In genomic region chr10:77909755-77910375, GRCh38 we compare ENCODE assay signal across 11 cellular contexts. TPM values are rescaled to one million over a fixed set of nuclear protein-coding genes. Genes with fewer than 3 reads are reported as not detected.
DNase-seq lines count a peak whose midpoint lies in the region; ATAC-seq, FAIRE-seq and TF ChIP-seq lines count a peak whose summit lies in the region.
"Had no signal": no experiment of that assay in that cellular context is flagged by ENCODE, and none has a peak within 500 bp of the region (broad histone marks: within the 10 kb centered on the region; RNA-seq: fewer than 3 reads in every experiment).

No MANE protein-coding gene starts in this region.

- no peak for FAIRE-seq in astrocyte (lab: Jason Lieb, UNC)

- H3K4me3 Mint-ChIP-seq in astrocyte (ENCODE audit: unreplicated experiment) (peak overlapping the region; percentile 3), type B pancreatic cell (peak overlapping the region; percentile 32)
- no peak overlapping the region for H3K4me3 Mint-ChIP-seq in activated CD4-positive, alpha-beta T cell treated with anti-CD3 and anti-CD28 coated beads for 36 hours
- H3K4me3 Mint-ChIP-seq: stimulated activated memory B cell treated with anti-CD40 and anti-IgM and Interleukin-4, amounts not matched to agents 10 μg/mL and 1 μg/mL and 100 μg/mL, for 72 hours had no signal

- H3K36me3 Mint-ChIP-seq in astrocyte (ENCODE audit: low read depth, unreplicated experiment) = peaks cover 8% of the 10 kb centered on the region
- H3K36me3 Mint-ChIP-seq in type B pancreatic cell = peaks cover 7% of the 10 kb centered on the region
- H3K36me3 Mint-ChIP-seq in activated CD4-positive, alpha-beta T cell treated with anti-CD3 and anti-CD28 coated beads for 36 hours (ENCODE audit: low read depth) = no peaks in the 10 kb centered on the region
- H3K36me3 Mint-ChIP-seq: stimulated activated memory B cell treated with anti-CD40 and anti-IgM and Interleukin-4, amounts not matched to agents 10 μg/mL and 1 μg/mL and 100 μg/mL, for 72 hours had no signal

- H3K4me1 ChIP-seq in HUES6 (ENCODE audit: control insufficient read depth, insufficient read depth, low read length) = peaks cover 30% of the 10 kb centered on the region
- peaks cover 11% of the 10 kb centered on the region for H3K4me1 ChIP-seq in astrocyte (ENCODE audit: insufficient read depth, low read length)

- H3K36me3 ChIP-seq in HUES6 (ENCODE audit: control insufficient read depth, insufficient read depth, low read length) (peaks cover 6% of the 10 kb centered on the region; the same call in 1 of the 2 replicates), astrocyte (ENCODE audit: insufficient read depth, low read length) (peaks cover 2% of the 10 kb centered on the region)

- H3K27me3 Mint-ChIP-seq in astrocyte (ENCODE audit: low read depth, unreplicated experiment) (no peaks in the 10 kb centered on the region), type B pancreatic cell (no peaks in the 10 kb centered on the region)
- H3K27me3 Mint-ChIP-seq in activated CD4-positive, alpha-beta T cell treated with anti-CD3 and anti-CD28 coated beads for 36 hours = peaks cover 4% of the 10 kb centered on the region

- DNase-seq in astrocyte (ENCODE audit: low read depth) (peak; percentile 67), iris pigment epithelial cell (ENCODE audit: low read depth) (peak; percentile 77), type B pancreatic cell (ENCODE audit: extremely low spot score, unreplicated experiment) (no peak), NCI-H345 (lab: John Stamatoyannopoulos, UW) (no peak)
- no peak for DNase-seq in activated CD4-positive, alpha-beta T cell treated with anti-CD3 and anti-CD28 coated beads for 36 hours
- no peak for DNase-seq in activated CD4-positive, alpha-beta T cell treated with anti-CD3 and anti-CD28 coated beads for 48 hours
- DNase-seq: anterior cingulate cortex, NCI-H510A had no signal

- H2AFZ ChIP-seq in astrocyte (ENCODE audit: low read depth, low read length) = no peak overlapping the region

- peak overlapping the region; percentile 20 for H3K4me2 ChIP-seq in astrocyte (ENCODE audit: low read length)

- H3K79me2 ChIP-seq in astrocyte (ENCODE audit: insufficient read depth, low read length) = peaks cover 96% of the 10 kb centered on the region

- POLR2A ChIA-PET in activated CD4-positive, alpha-beta T cell treated with anti-CD3 and anti-CD28 coated beads for 36 hours (lab: Charles Lee) = no interaction called here

- TF ChIP-seq CTCF in astrocyte (IDR thresholded peaks at IDR 0.05; ENCODE audit: insufficient read depth, low read depth, low read length) (no peak), type B pancreatic cell (conservative IDR thresholded peaks at IDR 0.05) (no peak)

- no peaks in the 10 kb centered on the region for H3K9me3 ChIP-seq in HUES6 (ENCODE audit: control insufficient read depth, insufficient read depth, low read depth, low read length)
- H3K9me3 ChIP-seq in astrocyte (ENCODE audit: insufficient read depth, low read depth, low read length) = no peaks in the 10 kb centered on the region

- intact Hi-C loops in activated CD4-positive, alpha-beta T cell treated with anti-CD3 and anti-CD28 coated beads for 36 hours (cut with DNase I, micrococcal nuclease) = no loop called here

- H4K20me1 ChIP-seq in astrocyte (ENCODE audit: insufficient read depth, low read length) = peaks cover 98% of the 10 kb centered on the region

- ATAC-seq in activated CD4-positive, alpha-beta T cell treated with anti-CD3 and anti-CD28 coated beads for 36 hours = no peak
- ATAC-seq: activated CD4-positive, CD25-positive, alpha-beta regulatory T cell treated with anti-CD3 and anti-CD28 coated beads, Interleukin-2, amount 50 U/mL, for 24 hours; stimulated activated memory B cell treated with anti-CD40 and anti-IgM and Interleukin-4, amounts not matched to agents 10 μg/mL and 1 μg/mL and 100 μg/mL, for 72 hours had no signal

- H3K4me3 ChIP-seq in HUES6 (ENCODE audit: low read depth, low read length) = no peak overlapping the region
- no peak overlapping the region for H3K4me3 ChIP-seq in astrocyte (ENCODE audit: insufficient read depth, low read depth, low read length)

- CTCF ChIA-PET in activated CD4-positive, alpha-beta T cell treated with anti-CD3 and anti-CD28 coated beads for 36 hours (lab: Charles Lee) = no interaction called here

- H3K27ac Mint-ChIP-seq in astrocyte (ENCODE audit: unreplicated experiment) (peak overlapping the region; percentile 38), type B pancreatic cell (peak overlapping the region; percentile 88)
- H3K27ac Mint-ChIP-seq in activated CD4-positive, alpha-beta T cell treated with anti-CD3 and anti-CD28 coated beads for 36 hours = no peak overlapping the region
- H3K27ac Mint-ChIP-seq: stimulated activated memory B cell treated with anti-CD40 and anti-IgM and Interleukin-4, amounts not matched to agents 10 μg/mL and 1 μg/mL and 100 μg/mL, for 72 hours had no signal

- H3K27me3 ChIP-seq in HUES6 (ENCODE audit: control insufficient read depth, insufficient read depth, low read length) = no peaks in the 10 kb centered on the region
- no peaks in the 10 kb centered on the region for H3K27me3 ChIP-seq in astrocyte (ENCODE audit: insufficient read depth, low read length)

- H3K4me1 Mint-ChIP-seq in astrocyte (ENCODE audit: low read depth, unreplicated experiment) (peaks cover 20% of the 10 kb centered on the region), type B pancreatic cell (ENCODE audit: unreplicated experiment) (peaks cover 49% of the 10 kb centered on the region)
- H3K4me1 Mint-ChIP-seq in activated CD4-positive, alpha-beta T cell treated with anti-CD3 and anti-CD28 coated beads for 36 hours = no peaks in the 10 kb centered on the region
- H3K4me1 Mint-ChIP-seq: stimulated activated memory B cell treated with anti-CD40 and anti-IgM and Interleukin-4, amounts not matched to agents 10 μg/mL and 1 μg/mL and 100 μg/mL, for 72 hours had no signal

- no peaks in the 10 kb centered on the region for H3K9me3 Mint-ChIP-seq in astrocyte (ENCODE audit: unreplicated experiment)
- H3K9me3 Mint-ChIP-seq in type B pancreatic cell = no peaks in the 10 kb centered on the region
- no peaks in the 10 kb centered on the region for H3K9me3 Mint-ChIP-seq in activated CD4-positive, alpha-beta T cell treated with anti-CD3 and anti-CD28 coated beads for 36 hours (ENCODE audit: low read depth)
- H3K9me3 Mint-ChIP-seq: stimulated activated memory B cell treated with anti-CD40 and anti-IgM and Interleukin-4, amounts not matched to agents 10 μg/mL and 1 μg/mL and 100 μg/mL, for 72 hours had no signal

- H3K27ac ChIP-seq in HUES6 (ENCODE audit: low read depth, low read length) = peak overlapping the region; percentile 9; the same call in 1 of the 2 replicates
- H3K27ac ChIP-seq in astrocyte (ENCODE audit: low read depth, low read length) = no peak overlapping the region

- H3K9ac ChIP-seq in HUES6 (ENCODE audit: low read length) (no peak overlapping the region), astrocyte (ENCODE audit: low read length) (peak overlapping the region; percentile 8)

RNA-seq across cellular contexts. Expression of gene DLG5, which starts 16.7 kb away (rescaled TPM):
- total RNA-seq in astrocyte (55.2 and 58.4 TPM in 2 replicates), type B pancreatic cell (ENCODE audit: low replicate concordance) (57.4 and 80.0 TPM in 2 replicates)
- total RNA-seq in activated CD4-positive, alpha-beta T cell treated with anti-CD3 and anti-CD28 coated beads for 36 hours = 1 to 10 TPM; 2.1 to 2.3 TPM

Comparison
In these comparisons a context has a peak if more than half of its experiments do, and no peak if none do; other contexts are left out.
1. DNase-seq: peak in astrocyte (single experiment) and iris pigment epithelial cell (single experiment); none in type B pancreatic cell (single experiment), NCI-H345 (single experiment), activated CD4-positive, alpha-beta T cell treated with anti-CD3 and anti-CD28 coated beads for 36 hours (single experiment) and activated CD4-positive, alpha-beta T cell treated with anti-CD3 and anti-CD28 coated beads for 48 hours (single experiment).
2. RNA of gene DLG5, which starts 16.7 kb away (total RNA-seq): 57.4 to 80.0 TPM in type B pancreatic cell and 55.2 to 58.4 TPM in astrocyte; 2.1 to 2.3 TPM in activated CD4-positive, alpha-beta T cell treated with anti-CD3 and anti-CD28 coated beads for 36 hours; every median in the first group is over 10 times any median in the second.